ENCODE assay signal across 10 cellular contexts in genomic region chr9:91817493-91818225, GRCh38.
DNase-seq lines count a peak whose midpoint lies in the region; ATAC-seq and TF ChIP-seq lines count a peak whose summit lies in the region.
"Had no signal": no experiment of that assay in that cellular context is flagged by ENCODE, and none has a peak within 500 bp of the region (broad histone marks: within the 10 kb centered on the region; RNA-seq: fewer than 3 reads in every experiment).

No MANE protein-coding gene starts in this region.

- CTCF ChIA-PET in AG04450 (lab: Charles Lee), result interaction anchor here (1.0 to 1.3 kb wide), 2 partner anchors 23 to 59 kb away, joined by 3 to 4 read pairs; no protein-coding TSS in a partner anchor

- ATAC-seq in GM21390 (IDR thresholded peaks at IDR 0.05; ENCODE audit: unreplicated experiment), result no peak

- DNase-seq in AG04450 (ENCODE audit: low read depth, low spot score) (peak; percentile 91), NCI-H69 (lab: John Stamatoyannopoulos, UW) (peak; percentile 87), fibroblast of peridontal ligament (ENCODE audit: extremely low read depth) (peak; percentile 81), non-pigmented ciliary epithelial cell (ENCODE audit: low read depth) (peak; percentile 22), NCI-H146 treated with DMSO at 0.1 percent for 48 hours (lab: John Stamatoyannopoulos, UW; ENCODE audit: unreplicated experiment) (no peak), NCI-H345 treated with DMSO at 0.1 percent for 48 hours (lab: John Stamatoyannopoulos, UW; ENCODE audit: unreplicated experiment) (no peak), SHP77 (lab: John Stamatoyannopoulos, UW) (no peak)
- DNase-seq: activated naive CD8-positive, alpha-beta T cell treated with anti-CD3 and anti-CD28 coated beads, Interleukin-2, amount 10 ng/mL, durations not matched to agents 7 days and 5 days; CD4-positive, CD25-positive, alpha-beta regulatory T cell had no signal

- POLR2A ChIA-PET in AG04450 (lab: Yijun Ruan, JAX), result interaction anchor here (0.6 to 1.6 kb wide), 9 partner anchors 26 to 136 kb away, joined by 3 to 6 read pairs (median 5); partner anchors contain the start of gene ROR2

- H3K27me3 ChIP-seq in AG04450 (ENCODE audit: control insufficient read depth, insufficient read depth, low read length), result peaks cover 10% of the 10 kb centered on the region

- no peak for TF ChIP-seq CTCF in AG04450 (IDR thresholded peaks at IDR 0.05; ENCODE audit: low read depth, low read length)

- no peaks in the 10 kb centered on the region for H3K9me3 ChIP-seq in AG04450 (ENCODE audit: control insufficient read depth, insufficient read depth, low read length)

- peak overlapping the region; percentile 92 for H3K27ac ChIP-seq in AG04450 (ENCODE audit: low read depth, low read length)

- peak overlapping the region; percentile 43 for H3K4me3 ChIP-seq in AG04450 (ENCODE audit: low read depth, low read length)

Comparison
In these comparisons a context has a peak if more than half of its experiments do, and no peak if none do; other contexts are left out.
1. DNase-seq: peak in AG04450 (single experiment), NCI-H69 (single experiment), fibroblast of peridontal ligament (single experiment) and non-pigmented ciliary epithelial cell (single experiment); none in NCI-H146 treated with DMSO at 0.1 percent for 48 hours (single experiment), NCI-H345 treated with DMSO at 0.1 percent for 48 hours (single experiment) and SHP77 (0 of 2).